15 cellular contexts compared by ENCODE assay signal in genomic region chr16:31081428-31082351, GRCh38. TPM values are rescaled to one million over a fixed set of nuclear protein-coding genes. Genes with fewer than 3 reads are reported as not detected.
DNase-seq lines count a peak whose midpoint lies in the region; ATAC-seq, FAIRE-seq and TF ChIP-seq lines count a peak whose summit lies in the region.
"Had no signal": no experiment of that assay in that cellular context is flagged by ENCODE, and none has a peak within 500 bp of the region (broad histone marks: within the 10 kb centered on the region; RNA-seq: fewer than 3 reads in every experiment).

No MANE protein-coding gene starts in this region.

- ATAC-seq in activated T-helper 17 cell treated with anti-CD3 and anti-CD28 coated beads, Interleukin-2, amount 50 U/mL, for 72 hours (replicated peaks) = no peak
- no peak for ATAC-seq in GM21825 (IDR thresholded peaks at IDR 0.05; ENCODE audit: unreplicated experiment)

- DNase-seq in Ammon's horn (ENCODE audit: low spot score) (peak; percentile 47), D721Med (ENCODE audit: insufficient read length, low spot score) (peak; percentile 18), medulla oblongata (ENCODE audit: extremely low spot score) (peak; percentile 69), NCI-H1048 (lab: John Stamatoyannopoulos, UW) (no peak), cardiac septum (ENCODE audit: low spot score) (no peak), HT-29 (ENCODE audit: low spot score) (no peak)
- DNase-seq: activated naive CD4-positive, alpha-beta T cell treated with anti-CD3 and anti-CD28 coated beads, Interleukin-2, amount 10 ng/mL, durations not matched to agents 7 days and 5 days; kidney glomerular epithelial cell; NCI-H1930; stimulated activated CD4-positive, alpha-beta T cell treated with anti-CD3 and anti-CD28 coated beads, Interleukin-4, amount 100 ng/mL, for 4 hours; stimulated activated naive CD4-positive, alpha-beta T cell had no signal

- no peaks in the 10 kb centered on the region for H3K9me3 Mint-ChIP-seq in activated T-helper 17 cell treated with anti-CD3 and anti-CD28 coated beads, Interleukin-2, amount 50 U/mL, for 72 hours
- H3K9me3 Mint-ChIP-seq: activated naive CD4-positive, alpha-beta T cell treated with anti-CD3 and anti-CD28 coated beads, Interleukin-2, amount 10 ng/mL, durations not matched to agents 7 days and 5 days had no signal

- H3K27ac Mint-ChIP-seq in activated T-helper 17 cell treated with anti-CD3 and anti-CD28 coated beads, Interleukin-2, amount 50 U/mL, for 72 hours = peak overlapping the region; percentile 56

- no peak overlapping the region for H3K4me3 Mint-ChIP-seq in activated T-helper 17 cell treated with anti-CD3 and anti-CD28 coated beads, Interleukin-2, amount 50 U/mL, for 72 hours
- H3K4me3 Mint-ChIP-seq: activated naive CD4-positive, alpha-beta T cell treated with anti-CD3 and anti-CD28 coated beads, Interleukin-2, amount 10 ng/mL, durations not matched to agents 7 days and 5 days had no signal

- H3K4me1 Mint-ChIP-seq in activated T-helper 17 cell treated with anti-CD3 and anti-CD28 coated beads, Interleukin-2, amount 50 U/mL, for 72 hours = no peaks in the 10 kb centered on the region

- intact Hi-C loops in cardiac septum (cut with DNase I) = no loop called here

- no peaks in the 10 kb centered on the region for H3K27me3 Mint-ChIP-seq in activated T-helper 17 cell treated with anti-CD3 and anti-CD28 coated beads, Interleukin-2, amount 50 U/mL, for 72 hours
- H3K27me3 Mint-ChIP-seq: activated naive CD4-positive, alpha-beta T cell treated with anti-CD3 and anti-CD28 coated beads, Interleukin-2, amount 10 ng/mL, durations not matched to agents 7 days and 5 days had no signal

- TF ChIP-seq CTCF in D721Med (IDR thresholded peaks at IDR 0.05; ENCODE audit: insufficient read depth, missing control alignments) = no peak

- peaks cover 60% of the 10 kb centered on the region for H3K36me3 Mint-ChIP-seq in activated T-helper 17 cell treated with anti-CD3 and anti-CD28 coated beads, Interleukin-2, amount 50 U/mL, for 72 hours (ENCODE audit: low read depth)

- FAIRE-seq in D721Med (lab: Jason Lieb, UNC) = no peak
- FAIRE-seq: endothelial cell of umbilical vein, GM19239 had no signal

RNA-seq across cellular contexts. Expression of gene PRSS53, which starts 7.1 kb away (rescaled TPM):
- total RNA-seq in activated T-helper 17 cell treated with anti-CD3 and anti-CD28 coated beads, Interleukin-2, amount 50 U/mL, for 72 hours = 10 to 100 TPM in 1 of 2 donors, 1 to 10 TPM in 1; 4.5 to 17.3 TPM
- total RNA-seq in cardiac septum = 0.59 TPM
- 1.3 and 3.7 TPM in 2 replicates for total RNA-seq in HT-29 (2014; rRNA removed; shearing (Covaris generic))

RNA-seq across cellular contexts. Expression of gene ZNF646, which starts 7.5 kb away (rescaled TPM):
- total RNA-seq in activated T-helper 17 cell treated with anti-CD3 and anti-CD28 coated beads, Interleukin-2, amount 50 U/mL, for 72 hours = 10 to 100 TPM; 19.6 to 29.7 TPM
- total RNA-seq in cardiac septum = 9.6 TPM
- 18.4 and 22.0 TPM in 2 replicates for total RNA-seq in HT-29 (2014; rRNA removed; shearing (Covaris generic))

RNA-seq across cellular contexts. Expression of gene ZNF668, which starts 7.7 kb away (rescaled TPM):
- total RNA-seq in activated T-helper 17 cell treated with anti-CD3 and anti-CD28 coated beads, Interleukin-2, amount 50 U/mL, for 72 hours = 10 to 100 TPM; 15.1 to 19.4 TPM
- total RNA-seq in cardiac septum = 5.9 TPM
- total RNA-seq in HT-29 (2014; rRNA removed; shearing (Covaris generic)) = 21.6 and 29.8 TPM in 2 replicates

RNA-seq across cellular contexts. Expression of gene VKORC1, which starts 12.9 kb away (rescaled TPM):
- total RNA-seq in activated T-helper 17 cell treated with anti-CD3 and anti-CD28 coated beads, Interleukin-2, amount 50 U/mL, for 72 hours = 100 to 1,000 TPM in 1 of 2 donors, 10 to 100 TPM in 1; 75.3 to 107 TPM
- total RNA-seq in cardiac septum = 42.1 TPM
- total RNA-seq in HT-29 (2014; rRNA removed; shearing (Covaris generic)) = 72.3 and 74.4 TPM in 2 replicates

RNA-seq across cellular contexts. Expression of gene BCKDK, which starts 26.5 kb away (rescaled TPM):
- total RNA-seq in activated T-helper 17 cell treated with anti-CD3 and anti-CD28 coated beads, Interleukin-2, amount 50 U/mL, for 72 hours = 10 to 100 TPM; 48.6 to 98.3 TPM
- 56.4 TPM for total RNA-seq in cardiac septum
- total RNA-seq in HT-29 (2014; rRNA removed; shearing (Covaris generic)) = 53.2 and 56.3 TPM in 2 replicates

Comparison
In these comparisons a context has a peak if more than half of its experiments do, and no peak if none do; other contexts are left out.
1. DNase-seq: peak in Ammon's horn (single experiment), D721Med (single experiment) and medulla oblongata (single experiment); none in NCI-H1048 (single experiment), cardiac septum (single experiment) and HT-29 (single experiment).